In the genomic region with DNA sequence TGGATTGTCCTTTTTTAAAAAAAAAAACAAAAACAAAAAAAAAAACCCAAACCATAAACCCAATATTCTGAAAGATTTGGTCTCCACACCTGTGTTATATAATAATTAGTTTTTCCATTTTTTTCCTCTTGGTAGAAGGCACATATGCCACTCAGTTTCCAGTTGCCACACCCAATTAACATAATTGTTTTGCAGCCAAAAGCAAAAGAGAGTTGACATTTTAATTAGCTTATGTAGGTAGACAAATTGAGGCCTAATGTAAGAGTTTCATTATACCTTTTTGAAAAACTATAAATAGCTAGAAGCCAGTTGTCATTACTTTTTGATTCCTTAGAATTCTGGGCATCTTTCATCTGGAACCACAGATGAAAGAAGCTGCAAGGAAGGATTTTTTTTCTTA, we compare ENCODE assay signal across 25 cellular contexts.
"Had no signal": no experiment of that assay in that cellular context is flagged by ENCODE, and none has a peak within 500 bp of the region (broad histone marks: within the 10 kb centered on the region; RNA-seq: fewer than 3 reads in every experiment).

No MANE protein-coding gene starts in this region.

- H3K4me3 Mint-ChIP-seq: activated CD4-positive, alpha-beta T cell treated with anti-CD3 and anti-CD28 coated beads, Interleukin-2, amount 10 ng/mL, durations not matched to agents 24 days and 14 days; activated CD8-positive, alpha-beta T cell treated with anti-CD3 and anti-CD28 coated beads for 36 hours; activated T-cell treated with anti-CD3 and anti-CD28 coated beads, Interleukin-2, amount 50 U/mL, for 24 hours had no signal

- H3K27ac Mint-ChIP-seq: activated CD4-positive, alpha-beta T cell treated with anti-CD3 and anti-CD28 coated beads, Interleukin-2, amount 10 ng/mL, durations not matched to agents 24 days and 14 days; activated CD8-positive, alpha-beta T cell treated with anti-CD3 and anti-CD28 coated beads for 36 hours; activated naive CD4-positive, alpha-beta T cell treated with anti-CD3 and anti-CD28 coated beads, Interleukin-2, amount 50 U/mL, for 72 hours; activated T-cell treated with anti-CD3 and anti-CD28 coated beads, Interleukin-2, amount 50 U/mL, for 24 hours; activated T-helper 2 cell treated with anti-CD3 and anti-CD28 coated beads, Interferon-gamma antibody, Interleukin-2, Interleukin-4, amounts not matched to agents 10 μg/mL and 5 μg/mL and 100 μg/mL, durations not matched to agents 14 hours and 24 hours and 36 hours had no signal

- H3K4me3 ChIP-seq: adrenal gland, body of pancreas, colonic mucosa, MG63, PC-9 had no signal

- H3K27me3 Mint-ChIP-seq: activated CD4-positive, alpha-beta T cell treated with anti-CD3 and anti-CD28 coated beads, Interleukin-2, amount 10 ng/mL, durations not matched to agents 24 days and 14 days; activated CD8-positive, alpha-beta T cell treated with anti-CD3 and anti-CD28 coated beads for 36 hours; activated T-cell treated with anti-CD3 and anti-CD28 coated beads, Interleukin-2, amount 50 U/mL, for 24 hours had no signal

- ATAC-seq: activated CD8-positive, alpha-beta T cell treated with anti-CD3 and anti-CD28 coated beads for 36 hours; activated naive CD4-positive, alpha-beta T cell treated with anti-CD3 and anti-CD28 coated beads, Interleukin-2, amount 50 U/mL, for 72 hours; body of pancreas; Right ventricle myocardium inferior had no signal

- H3K4me1 ChIP-seq: body of pancreas, colonic mucosa had no signal

- H3K36me3 ChIP-seq: adrenal gland, colonic mucosa, MG63, WERI-Rb-1 had no signal

- H3K27ac ChIP-seq: adrenal gland, body of pancreas, colonic mucosa, PC-9, RWPE1, WERI-Rb-1 had no signal

- H3K36me3 Mint-ChIP-seq: activated naive CD4-positive, alpha-beta T cell treated with anti-CD3 and anti-CD28 coated beads, Interleukin-2, amount 50 U/mL, for 72 hours had no signal

- DNase-seq: activated CD4-positive, alpha-beta T cell treated with anti-CD3 and anti-CD28 coated beads, Interleukin-2, amount 10 ng/mL, durations not matched to agents 24 days and 14 days; activated CD4-positive, alpha-beta T cell treated with anti-CD3 and anti-CD28 coated beads, Interleukin-2, amount 50 U/mL, for 4 hours; activated CD8-positive, alpha-beta T cell treated with anti-CD3 and anti-CD28 coated beads for 36 hours; activated gamma-delta T cell; activated naive CD4-positive, alpha-beta T cell treated with Interleukin-2 at 50 U/mL for 16 hours; activated T-cell treated with anti-CD3 and anti-CD28 coated beads, Interleukin-2, amount 50 U/mL, for 24 hours; adrenal gland; body of pancreas; colonic mucosa; Kasumi-1; KG1; MG63; NCI-H1048; NCI-H2029; NCI-H226; NCI-H446 treated with DMSO at 0.1 percent for 48 hours; NCI-H524; PC-9; SIG-M5; T1000; WERI-Rb-1 had no signal

- H3K9me3 ChIP-seq: adrenal gland, body of pancreas, colonic mucosa, MG63 had no signal

- H3K9me3 Mint-ChIP-seq: activated CD4-positive, alpha-beta T cell treated with anti-CD3 and anti-CD28 coated beads, Interleukin-2, amount 10 ng/mL, durations not matched to agents 24 days and 14 days; activated CD8-positive, alpha-beta T cell treated with anti-CD3 and anti-CD28 coated beads for 36 hours; activated naive CD4-positive, alpha-beta T cell treated with anti-CD3 and anti-CD28 coated beads, Interleukin-2, amount 50 U/mL, for 72 hours; activated T-cell treated with anti-CD3 and anti-CD28 coated beads, Interleukin-2, amount 50 U/mL, for 24 hours; activated T-helper 2 cell treated with anti-CD3 and anti-CD28 coated beads, Interferon-gamma antibody, Interleukin-2, Interleukin-4, amounts not matched to agents 10 μg/mL and 5 μg/mL and 100 μg/mL, durations not matched to agents 14 hours and 24 hours and 36 hours had no signal
